ENCODE assay signal across 25 cellular contexts in the genomic region with DNA sequence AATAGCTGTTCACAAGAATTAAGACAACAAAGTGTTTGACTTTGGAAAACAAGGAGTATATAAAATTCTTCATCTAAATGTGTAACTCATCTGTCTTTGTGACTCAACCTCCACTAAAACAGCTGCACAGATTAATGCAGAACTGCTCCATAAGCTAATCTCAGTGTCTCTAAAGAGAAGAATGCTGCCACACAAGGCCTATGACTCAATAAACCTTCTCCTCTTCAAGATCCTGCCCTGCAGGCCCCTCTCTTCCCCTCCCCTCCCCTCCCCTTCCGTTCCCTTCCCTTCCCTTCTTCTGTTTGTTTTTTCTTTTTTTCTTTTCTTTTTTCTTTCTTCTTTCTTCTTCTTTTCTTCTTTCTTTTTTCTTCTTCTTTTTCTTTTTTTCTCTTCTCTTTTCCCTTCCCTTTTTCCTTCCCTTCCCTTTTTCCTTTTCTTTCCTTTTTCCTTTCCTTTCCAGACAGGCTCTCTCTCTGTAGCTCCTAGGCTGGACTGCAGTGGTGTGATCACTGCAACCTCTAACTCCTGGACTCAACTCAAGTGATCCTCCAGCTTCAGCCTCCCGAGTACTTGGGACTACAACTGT.
A peak's percentile ranks its signal among the peaks of the same experiment; 100 is the strongest.
DNase-seq lines count a peak whose midpoint lies in the region; ATAC-seq and TF ChIP-seq lines count a peak whose summit lies in the region.
"Had no signal": no experiment of that assay in that cellular context is flagged by ENCODE, and none has a peak within 500 bp of the region (broad histone marks: within the 10 kb centered on the region; RNA-seq: fewer than 3 reads in every experiment).

No MANE protein-coding gene starts in this region.

- H4K8ac ChIP-seq in trophoblast cell (ENCODE audit: low read depth, low read length): no peak overlapping the region

- no peak overlapping the region for H4K91ac ChIP-seq in trophoblast cell (ENCODE audit: low read depth, low read length)

- TF ChIP-seq CTCF in SU-DHL-6 (IDR thresholded peaks at IDR 0.05; ENCODE audit: insufficient read depth, low read length, poor library complexity, severe bottlenecking): no peak
- TF ChIP-seq CTCF in RWPE1 (conservative IDR thresholded peaks at IDR 0.05; ENCODE audit: low read depth): no peak

- H3K4me1 ChIP-seq in trophoblast cell (ENCODE audit: control insufficient read depth in 1 of 2, insufficient read depth in 2 of 2, low read length in 2 of 2): no peaks in the 10 kb centered on the region
- H3K4me1 ChIP-seq: adrenal gland, thyroid gland had no signal

- H4K12ac ChIP-seq in trophoblast cell (ENCODE audit: low read depth, low read length): no peak overlapping the region

- ATAC-seq in esophagus mucosa (peak; percentile 48), HG03196 (IDR thresholded peaks at IDR 0.05; ENCODE audit: unreplicated experiment) (no peak)
- ATAC-seq: effector memory CD8-positive, alpha-beta T cell; GM23338; sciatic nerve had no signal

- no peak overlapping the region for H2BK12ac ChIP-seq in trophoblast cell (ENCODE audit: low read length)

- peak; percentile 8 for DNase-seq in HPDE6-E6E7 (ENCODE audit: extremely low spot score)
- peak; percentile 16 to 17 for DNase-seq in trophoblast cell
- no peak for DNase-seq in NCI-H2081 (lab: John Stamatoyannopoulos, UW)
- no peak for DNase-seq in RWPE1 (ENCODE audit: low spot score)
- DNase-seq: activated CD4-positive, alpha-beta T cell treated with anti-CD3 and anti-CD28 coated beads, Interleukin-2, amount 10 ng/mL, durations not matched to agents 24 days and 14 days; activated naive CD4-positive, alpha-beta T cell; activated T-cell treated with anti-CD3 and anti-CD28 coated beads, Interleukin-2, amount 50 U/mL, for 48 hours; adrenal gland; effector memory CD8-positive, alpha-beta T cell; glutamatergic neuron; kidney glomerular epithelial cell; NCI-H1092 treated with DMSO at 0.1 percent for 48 hours; NCI-H187 treated with DMSO at 0.1 percent for 48 hours; NCI-H2227 treated with DMSO at 0.1 percent for 48 hours; NCI-H748 treated with DMSO at 0.1 percent for 48 hours; posterior cingulate gyrus; SHP77; stimulated activated CD4-positive, alpha-beta T cell treated with anti-CD3 and anti-CD28 coated beads, Interleukin-15, amount 100 ng/mL, for 24 hours; thyroid gland had no signal

- H2BK5ac ChIP-seq in trophoblast cell (ENCODE audit: low read depth, low read length, poor library complexity): no peak overlapping the region

- no peak overlapping the region for H2BK120ac ChIP-seq in trophoblast cell (ENCODE audit: insufficient read depth, low read length, poor library complexity)

- no peak overlapping the region for H3K14ac ChIP-seq in trophoblast cell (ENCODE audit: low read length)

- H3K27me3 ChIP-seq in SU-DHL-6 (ENCODE audit: low read length) (no peaks in the 10 kb centered on the region), trophoblast cell (ENCODE audit: insufficient read depth, low read length) (no peaks in the 10 kb centered on the region)
- H3K27me3 ChIP-seq: adrenal gland, thyroid gland had no signal

- no peak overlapping the region for H3K9ac ChIP-seq in SU-DHL-6 (ENCODE audit: low read length)
- H3K9ac ChIP-seq in trophoblast cell (ENCODE audit: low read length): no peak overlapping the region

- no peaks in the 10 kb centered on the region for H3K79me1 ChIP-seq in trophoblast cell (ENCODE audit: low read length)

- H3K9me3 ChIP-seq in SU-DHL-6 (ENCODE audit: insufficient read depth, low read length) (no peaks in the 10 kb centered on the region), trophoblast cell (ENCODE audit: insufficient read depth, low read depth, low read length) (no peaks in the 10 kb centered on the region)
- H3K9me3 ChIP-seq: adrenal gland, thyroid gland had no signal

- no peak overlapping the region for H2AK5ac ChIP-seq in trophoblast cell (ENCODE audit: low read length)

- no peak overlapping the region for H3K27ac ChIP-seq in SU-DHL-6 (ENCODE audit: low read depth, low read length)
- H3K27ac ChIP-seq in trophoblast cell (ENCODE audit: low read depth, low read length): no peak overlapping the region
- H3K27ac ChIP-seq in RWPE1: no peak overlapping the region
- H3K27ac ChIP-seq: adrenal gland, thyroid gland had no signal

- H3K18ac ChIP-seq in trophoblast cell (ENCODE audit: low read length): no peak overlapping the region

- POLR2A ChIA-PET in RWPE1 (lab: Yijun Ruan, JAX; ENCODE audit: low non-redundant PET): no interaction called here

- no peaks in the 10 kb centered on the region for H4K20me1 ChIP-seq in SU-DHL-6 (ENCODE audit: low read depth, low read length)

- H3K36me3 ChIP-seq in SU-DHL-6 (ENCODE audit: low read length) (no peaks in the 10 kb centered on the region), trophoblast cell (ENCODE audit: control insufficient read depth in 1 of 2, insufficient read depth in 2 of 2, low read length in 2 of 2) (no peaks in the 10 kb centered on the region)
- H3K36me3 ChIP-seq: adrenal gland, thyroid gland had no signal

- H3K4me3 ChIP-seq in SU-DHL-6 (ENCODE audit: insufficient read depth, low read length, poor library complexity, severe bottlenecking) (no peak overlapping the region), trophoblast cell (ENCODE audit: low read depth, low read length) (no peak overlapping the region)
- H3K4me3 ChIP-seq: adrenal gland, GM23338, lung, thyroid gland had no signal

- no peaks in the 10 kb centered on the region for H3K9me2 ChIP-seq in SU-DHL-6 (replicated peaks; ENCODE audit: insufficient read depth, low read length)

- no peaks in the 10 kb centered on the region for H3F3A ChIP-seq in SU-DHL-6 (ENCODE audit: insufficient read depth)

- H3K23ac ChIP-seq in trophoblast cell (ENCODE audit: low read length): no peak overlapping the region

- WGBS in trophoblast cell (ENCODE audit: extremely low coverage, insufficient coverage, insufficient read length): no CpG with 5 or more reads among the region's 2 CpGs

- H3K4me2 ChIP-seq in SU-DHL-6 (ENCODE audit: low read depth, low read length, poor library complexity, severe bottlenecking) (no peak overlapping the region), trophoblast cell (ENCODE audit: low read length) (no peak overlapping the region)
- H3K4me2 ChIP-seq: GM23338 had no signal

- H2AFZ ChIP-seq in SU-DHL-6 (ENCODE audit: low read depth, low read length, severe bottlenecking) (peak overlapping the region; percentile 51), trophoblast cell (ENCODE audit: insufficient read depth, low read length, poor library complexity) (no peak overlapping the region)
- H2AFZ ChIP-seq: GM23338 had no signal

- CTCF ChIA-PET in RWPE1 (lab: Yijun Ruan, JAX): interaction anchor here (0.6 kb wide), 1 partner anchor 714 kb away, joined by 3 read pairs; no protein-coding TSS in a partner anchor

- H3K4ac ChIP-seq in trophoblast cell (ENCODE audit: low read depth, low read length): no peak overlapping the region

- H3K79me2 ChIP-seq in SU-DHL-6 (ENCODE audit: insufficient read depth, low read length) (no peaks in the 10 kb centered on the region), trophoblast cell (ENCODE audit: control insufficient read depth, insufficient read depth, low read length, poor library complexity) (no peaks in the 10 kb centered on the region)

Comparison
In these comparisons a context has a peak if more than half of its experiments do, and no peak if none do; other contexts are left out.
1. DNase-seq: peak in HPDE6-E6E7 (single experiment) and trophoblast cell (2 of 2); none in NCI-H2081 (0 of 2) and RWPE1 (single experiment).